ENCODE assay signal across 7 cellular contexts in genomic region chr15:79923068-79923514, GRCh38. TPM values are rescaled to one million over a fixed set of nuclear protein-coding genes. Genes with fewer than 3 reads are reported as not detected.
A peak's percentile ranks its signal among the peaks of the same experiment; 100 is the strongest.
DNase-seq lines count a peak whose midpoint lies in the region; ATAC-seq, FAIRE-seq and TF ChIP-seq lines count a peak whose summit lies in the region.

No MANE protein-coding gene starts in this region.

- peaks cover 15% of the 10 kb centered on the region for H3K4me1 Mint-ChIP-seq in activated CD4-positive, alpha-beta T cell treated with anti-CD3 and anti-CD28 coated beads, Interleukin-2, amount 10 ng/mL, durations not matched to agents 24 days and 14 days

- H3K9ac ChIP-seq in colonic mucosa (ENCODE audit: low read depth in 2 of 2, low read length in 2 of 2) (peak overlapping the region; percentile 88 to 94), HepG2 (ENCODE audit: insufficient read depth, low read depth, low read length) (peak overlapping the region; percentile 88)

- intact Hi-C loops in activated CD4-positive, alpha-beta T cell treated with anti-CD3 and anti-CD28 coated beads, Interleukin-2, amount 10 ng/mL, durations not matched to agents 24 days and 14 days (cut with micrococcal nuclease) = loop anchor here (1.0 to 2.0 kb wide), 6 partner anchors 26 to 612 kb away; partner anchors contain the start of genes BCL2A1, FAH, MTHFS and TMED3
- intact Hi-C loops in colonic mucosa (cut with DNase I) (no loop called here), HepG2 (cut with micrococcal nuclease; ENCODE audit: unreplicated experiment) (loop anchor here (1.0 to 5.0 kb wide), 4 partner anchors 26 to 136 kb away; partner anchors contain the start of genes MTHFS and ZFAND6)

- WGBS in HepG2 (ENCODE audit: low lambda C conversion rate) = 0% methylated on average over 6 of the region's 51 CpGs

- no peak for TF ChIP-seq RAD21 in HepG2 (CRISPR knock-in tag; IDR thresholded peaks at IDR 0.05)

- peaks cover 50% of the 10 kb centered on the region for H3K36me3 Mint-ChIP-seq in activated CD4-positive, alpha-beta T cell treated with anti-CD3 and anti-CD28 coated beads, Interleukin-2, amount 10 ng/mL, durations not matched to agents 24 days and 14 days (ENCODE audit: low read depth)

- no peaks in the 10 kb centered on the region for H4K20me1 ChIP-seq in HepG2 (ENCODE audit: insufficient read depth, low read length)

- peak overlapping the region; percentile 98 for H3K27ac Mint-ChIP-seq in activated CD4-positive, alpha-beta T cell treated with anti-CD3 and anti-CD28 coated beads, Interleukin-2, amount 10 ng/mL, durations not matched to agents 24 days and 14 days

- POLR2A ChIA-PET in HepG2 (lab: Yijun Ruan, JAX) = interaction anchor here (0.7 to 2.7 kb wide), 24 partner anchors 8 to 249 kb away, joined by 3 to 40 read pairs (median 6); partner anchors contain the start of genes MTHFS and ZFAND6

- H2AFZ ChIP-seq in HepG2 (ENCODE audit: low read length) = no peak overlapping the region

- no peaks in the 10 kb centered on the region for H3K9me3 ChIP-seq in colonic mucosa
- H3K9me3 ChIP-seq in HepG2 (ENCODE audit: low read length) = peaks cover 13% of the 10 kb centered on the region

- H3K27ac ChIP-seq in colonic mucosa (peak overlapping the region; percentile 100), HepG2 (ENCODE audit: extremely low read length, insufficient read depth, low read length) (peak overlapping the region; percentile 93)

- TF ChIP-seq CTCF in colonic mucosa (IDR thresholded peaks at IDR 0.05) (no peak), HepG2 (CRISPR knock-in tag; IDR thresholded peaks at IDR 0.05) (no peak)

- no TSS peak for BruUV-seq in HepG2 (replicated peaks; lab: Mats Ljungman, UMichigan)

- CTCF ChIA-PET in HepG2 (lab: Yijun Ruan, JAX; ENCODE audit: low intra/inter-chr PET ratio, low total read pairs) = no interaction called here

- H3K9me3 Mint-ChIP-seq in activated CD4-positive, alpha-beta T cell treated with anti-CD3 and anti-CD28 coated beads, Interleukin-2, amount 10 ng/mL, durations not matched to agents 24 days and 14 days = peaks cover 14% of the 10 kb centered on the region

- peak overlapping the region; percentile 98 for H3K4me3 Mint-ChIP-seq in activated CD4-positive, alpha-beta T cell treated with anti-CD3 and anti-CD28 coated beads, Interleukin-2, amount 10 ng/mL, durations not matched to agents 24 days and 14 days

- FAIRE-seq in HepG2 (lab: Jason Lieb, UNC) = no peak

- no peak for TF ChIP-seq EP300 in HepG2 (IDR thresholded peaks at IDR 0.05; ENCODE audit: low read depth in 2 of 2, low read length in 2 of 2)
- TF ChIP-seq EP300 in HepG2 (CRISPR knock-in tag; IDR thresholded peaks at IDR 0.05; ENCODE audit: borderline replicate concordance) = no peak

- H3K27me3 ChIP-seq in colonic mucosa (no peaks in the 10 kb centered on the region), HepG2 (ENCODE audit: control insufficient read depth in 1 of 2, insufficient read depth in 2 of 2, low read length in 2 of 2) (no peaks in the 10 kb centered on the region; a peak in 1 of 5 replicates)

- peaks cover 27% of the 10 kb centered on the region for H3K79me2 ChIP-seq in HepG2 (ENCODE audit: insufficient read depth, low read length)

- ATAC-seq in GM18517 (IDR thresholded peaks at IDR 0.05; ENCODE audit: unreplicated experiment) (peak; percentile 43), HG02678 (IDR thresholded peaks at IDR 0.05; ENCODE audit: unreplicated experiment) (peak; percentile 33), HepG2 (peak; percentile 80)

- H3K4me3 ChIP-seq in colonic mucosa = peak overlapping the region; percentile 99
- peak overlapping the region; percentile 92 to 99 (median 94) for H3K4me3 ChIP-seq in HepG2 (replicated peaks in 1 of 3; ENCODE audit: insufficient read depth in 1 of 3, low read depth in 2 of 3, low read length in 3 of 3)

- peak overlapping the region; percentile 86 for H3K4me2 ChIP-seq in HepG2 (ENCODE audit: low read depth, low read length)

- no peaks in the 10 kb centered on the region for H3K27me3 Mint-ChIP-seq in activated CD4-positive, alpha-beta T cell treated with anti-CD3 and anti-CD28 coated beads, Interleukin-2, amount 10 ng/mL, durations not matched to agents 24 days and 14 days

- in situ Hi-C loops in HepG2 (cut with HindIII; ENCODE audit: extremely low pct_ligation_motif_present, low pct_unique_long_range_greater_than_20kb) = no loop called here

- peak; percentile 76 for DNase-seq in NCI-H146 (lab: John Stamatoyannopoulos, UW)
- DNase-seq in activated CD4-positive, alpha-beta T cell treated with anti-CD3 and anti-CD28 coated beads, Interleukin-2, amount 10 ng/mL, durations not matched to agents 24 days and 14 days = peak; percentile 91
- peak; percentile 78 for DNase-seq in colonic mucosa
- peak; percentile 40 for DNase-seq in HepG2 (ENCODE audit: low spot score)
- DNase-seq in stimulated activated CD4-positive, alpha-beta T cell treated with anti-CD3 and anti-CD28 coated beads, Interleukin-4, amount 100 ng/mL, for 48 hours (ENCODE audit: low read depth in 2 of 2) = peak; percentile 56 to 69

- no peaks in the 10 kb centered on the region for H3K4me1 ChIP-seq in colonic mucosa
- H3K4me1 ChIP-seq in HepG2 (ENCODE audit: insufficient read depth, low read length) = peaks cover 25% of the 10 kb centered on the region

- H3K36me3 ChIP-seq in colonic mucosa = no peaks in the 10 kb centered on the region
- peaks cover 2 to 4% of the 10 kb centered on the region in 2 experiments; a peak in 2 of 5 replicates for H3K36me3 ChIP-seq in HepG2 (replicated peaks in 1 of 2; ENCODE audit: control insufficient read depth in 1 of 2, insufficient read depth in 2 of 2, low read length in 2 of 2)

- no peak for TF ChIP-seq POLR2A in HepG2 (IDR thresholded peaks at IDR 0.05; ENCODE audit: insufficient read depth in 1 of 2, low read depth in 2 of 2, low read length in 2 of 2)

TF ChIP-seq in HepG2, 621 proteins besides CTCF, POLR2A, EP300 and RAD21 (continues in another document):
- TF ChIP-seq ZNF652 (CRISPR knock-in tag; IDR thresholded peaks at IDR 0.05; ENCODE audit: borderline replicate concordance, low read depth) (0 out of 2 replicates have a peak, but pooled peaks have one; percentile 33), TAF15 (IDR thresholded peaks at IDR 0.05; ENCODE audit: low read depth, low read length, poor library complexity, severe bottlenecking) (peak; percentile 67)

RNA-seq across cellular contexts. Expression of gene MTHFS, which starts 26.3 kb away (rescaled TPM):
- total RNA-seq in activated CD4-positive, alpha-beta T cell treated with anti-CD3 and anti-CD28 coated beads, Interleukin-2, amount 10 ng/mL, durations not matched to agents 24 days and 14 days = 34.5 and 35.3 TPM in 2 replicates
- total RNA-seq in colonic mucosa = 10 to 100 TPM; 24.6 to 25.9 TPM
- 37.0 and 52.4 TPM in 2 replicates for total RNA-seq in HepG2 (2016; rRNA removed; fragmentation: Illumina TruSeq; extraction: Trizol)
- total RNA-seq in HepG2 (2016; cell fraction: cytosol; rRNA removed; fragmentation: Illumina TruSeq; extraction: Trizol; ENCODE audit: low read depth) = 27.5 and 32.2 TPM in 2 replicates
- total RNA-seq in HepG2 (2016; cell fraction: insoluble cytoplasmic fraction; rRNA removed; fragmentation: Illumina TruSeq; extraction: Trizol) = 35.9 and 52.4 TPM in 2 replicates
- 35.1 and 35.8 TPM in 2 replicates for total RNA-seq in HepG2 (2016; cell fraction: membrane; rRNA removed; fragmentation: Illumina TruSeq; extraction: Trizol)
- total RNA-seq in HepG2 (2016; cell fraction: nucleus; rRNA removed; fragmentation: Illumina TruSeq; extraction: Trizol) = 20.8 and 21.2 TPM in 2 replicates
- polyA plus RNA-seq in HepG2 (2011; rRNA removed) = 48.7 and 49.7 TPM in 2 replicates
- 51.7 and 69.8 TPM in 2 replicates for polyA plus RNA-seq in HepG2 (2011; cell fraction: cytosol; rRNA removed)
- 17.3 and 18.6 TPM in 2 replicates for polyA plus RNA-seq in HepG2 (2011; cell fraction: nucleus; rRNA removed)
- polyA plus RNA-seq in HepG2 (2012) = 54.3 and 54.5 TPM in 2 replicates
- 37.9 and 57.9 TPM in 2 replicates for polyA plus RNA-seq in HepG2 (2016; cell fraction: cytosol; fragmentation: Illumina TruSeq; extraction: Trizol; ENCODE audit: low read depth)
- 97.4 and 99.9 TPM in 2 replicates for polyA plus RNA-seq in HepG2 (2016; cell fraction: insoluble cytoplasmic fraction; fragmentation: Illumina TruSeq; extraction: Trizol; ENCODE audit: low read depth)
- 50.6 and 54.6 TPM in 2 replicates for polyA plus RNA-seq in HepG2 (2016; cell fraction: membrane; fragmentation: Illumina TruSeq; extraction: Trizol; ENCODE audit: low read depth)
- 42.9 and 44.8 TPM in 2 replicates for polyA plus RNA-seq in HepG2 (2016; cell fraction: nucleus; fragmentation: Illumina TruSeq; extraction: Trizol; ENCODE audit: insufficient read depth, low read depth)
- polyA minus RNA-seq in HepG2 (2011; rRNA and poly(A)+ RNA removed; ENCODE audit: low replicate concordance) = 7.5 and 10.8 TPM in 2 replicates
- 17.3 and 20.8 TPM in 2 replicates for polyA minus RNA-seq in HepG2 (2011; cell fraction: cytosol; rRNA and poly(A)+ RNA removed)
- polyA minus RNA-seq in HepG2 (2011; cell fraction: nucleus; rRNA and poly(A)+ RNA removed) = 30.0 and 33.6 TPM in 2 replicates

RNA-seq across cellular contexts. Expression of gene BCL2A1, which starts 47.9 kb away (rescaled TPM):
- total RNA-seq in activated CD4-positive, alpha-beta T cell treated with anti-CD3 and anti-CD28 coated beads, Interleukin-2, amount 10 ng/mL, durations not matched to agents 24 days and 14 days = 110 and 111 TPM in 2 replicates
- 1 to 10 TPM in 1 of 2 donors, under 1 TPM in 1; 0.86 to 1.5 TPM for total RNA-seq in colonic mucosa
- total RNA-seq in HepG2 (2016; rRNA removed; fragmentation: Illumina TruSeq; extraction: Trizol) = 0.31 and 0.97 TPM in 2 replicates
- total RNA-seq in HepG2 (2016; cell fraction: cytosol; rRNA removed; fragmentation: Illumina TruSeq; extraction: Trizol; ENCODE audit: low read depth) = 0.30 and 0.44 TPM in 2 replicates
- 0.24 and 0.89 TPM in 2 replicates for total RNA-seq in HepG2 (2016; cell fraction: insoluble cytoplasmic fraction; rRNA removed; fragmentation: Illumina TruSeq; extraction: Trizol)
- 0.31 TPM in 1 of 2 replicates, not detected in the other for total RNA-seq in HepG2 (2016; cell fraction: membrane; rRNA removed; fragmentation: Illumina TruSeq; extraction: Trizol)
- total RNA-seq in HepG2 (2016; cell fraction: nucleus; rRNA removed; fragmentation: Illumina TruSeq; extraction: Trizol) = 0.53 TPM in 1 of 2 replicates, not detected in the other
- 0.08 and 0.21 TPM in 2 replicates for polyA plus RNA-seq in HepG2 (2011; rRNA removed)
- 0.25 and 0.49 TPM in 2 replicates for polyA plus RNA-seq in HepG2 (2011; cell fraction: cytosol; rRNA removed)
- not detected in 2 replicates for polyA plus RNA-seq in HepG2 (2011; cell fraction: nucleus; rRNA removed)
- not detected in 2 replicates for polyA plus RNA-seq in HepG2 (2012)
- 0.27 and 0.36 TPM in 2 replicates for polyA plus RNA-seq in HepG2 (2016; cell fraction: cytosol; fragmentation: Illumina TruSeq; extraction: Trizol; ENCODE audit: low read depth)
- 0.25 and 0.56 TPM in 2 replicates for polyA plus RNA-seq in HepG2 (2016; cell fraction: insoluble cytoplasmic fraction; fragmentation: Illumina TruSeq; extraction: Trizol; ENCODE audit: low read depth)
- polyA plus RNA-seq in HepG2 (2016; cell fraction: membrane; fragmentation: Illumina TruSeq; extraction: Trizol; ENCODE audit: low read depth) = 0.29 and 0.38 TPM in 2 replicates
- polyA plus RNA-seq in HepG2 (2016; cell fraction: nucleus; fragmentation: Illumina TruSeq; extraction: Trizol; ENCODE audit: insufficient read depth, low read depth) = not detected in 2 replicates
- 0.30 TPM in 1 of 2 replicates, not detected in the other for polyA minus RNA-seq in HepG2 (2011; rRNA and poly(A)+ RNA removed; ENCODE audit: low replicate concordance)
- not detected in 2 replicates for polyA minus RNA-seq in HepG2 (2011; cell fraction: cytosol; rRNA and poly(A)+ RNA removed)
- polyA minus RNA-seq in HepG2 (2011; cell fraction: nucleus; rRNA and poly(A)+ RNA removed) = not detected in 2 replicates

Comparison
In these comparisons a context has a peak if more than half of its experiments do, and no peak if none do; other contexts are left out.
1. Peak in every context shown above with its lines: DNase-seq, ATAC-seq, H3K4me3 ChIP-seq and H3K27ac ChIP-seq.
2. DNase-seq: peak in every context shown above with its lines; median percentile 91 in activated CD4-positive, alpha-beta T cell treated with anti-CD3 and anti-CD28 coated beads, Interleukin-2, amount 10 ng/mL, durations not matched to agents 24 days and 14 days; 78 in colonic mucosa; 76 in NCI-H146; 62 in stimulated activated CD4-positive, alpha-beta T cell treated with anti-CD3 and anti-CD28 coated beads, Interleukin-4, amount 100 ng/mL, for 48 hours; 40 in HepG2.
3. RNA of gene BCL2A1, which starts 47.9 kb away (total RNA-seq): 110 to 111 TPM in activated CD4-positive, alpha-beta T cell treated with anti-CD3 and anti-CD28 coated beads, Interleukin-2, amount 10 ng/mL, durations not matched to agents 24 days and 14 days; 0.86 to 1.5 TPM in colonic mucosa and 0.24 to 0.97 TPM in HepG2; every median in the first group is over 10 times any median in the second.